9 cellular contexts compared by ENCODE assay signal in the genomic region with DNA sequence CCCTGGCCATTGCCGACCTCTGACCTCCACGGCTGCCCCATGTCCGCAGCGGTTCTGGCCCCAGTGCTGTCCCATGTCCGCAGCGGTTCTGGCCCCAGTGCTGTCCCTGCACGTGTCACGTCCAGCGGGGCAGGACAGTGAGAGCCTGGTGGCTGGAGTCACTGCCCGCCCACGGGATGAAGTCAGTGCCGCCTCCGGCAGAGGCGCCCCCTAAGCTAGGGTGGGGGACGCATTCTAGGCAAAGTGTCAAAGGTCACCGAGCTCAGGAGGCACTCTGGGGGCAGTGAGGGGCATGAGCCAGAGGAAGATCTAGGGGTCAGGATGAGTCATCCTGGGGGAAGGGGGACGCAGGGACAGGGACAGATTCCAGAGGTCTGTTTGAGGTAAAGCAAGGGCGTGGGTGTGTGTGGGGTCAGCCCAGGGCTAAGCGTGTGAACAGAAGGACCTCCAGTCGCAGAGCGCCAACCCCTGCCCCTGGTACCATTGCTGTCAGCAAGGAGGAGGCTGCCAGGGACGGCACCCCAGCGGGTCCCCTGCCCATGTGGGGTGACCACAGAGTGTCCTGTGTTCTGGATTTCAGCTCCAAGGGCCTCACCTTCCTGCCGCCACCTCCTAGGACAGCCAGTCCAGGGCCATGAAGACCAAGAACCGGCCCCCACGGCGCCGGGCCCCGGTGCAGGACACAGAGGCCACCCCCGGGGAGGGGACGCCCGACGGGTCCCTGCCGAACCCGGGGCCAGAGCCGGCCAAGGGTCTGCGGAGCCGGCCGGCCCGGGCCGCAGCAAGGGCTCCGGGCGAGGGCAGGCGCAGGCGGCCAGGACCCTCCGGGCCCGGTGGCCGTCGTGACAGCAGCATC. TPM values are rescaled to one million over a fixed set of nuclear protein-coding genes. Genes with fewer than 3 reads are reported as not detected.
DNase-seq lines count a peak whose midpoint lies in the region; ATAC-seq and TF ChIP-seq lines count a peak whose summit lies in the region.
"Had no signal": no experiment of that assay in that cellular context is flagged by ENCODE, and none has a peak within 500 bp of the region (broad histone marks: within the 10 kb centered on the region; RNA-seq: fewer than 3 reads in every experiment).

No MANE protein-coding gene starts in this region.

- no peak for ATAC-seq in CD8-positive, alpha-beta T cell
- ATAC-seq in HG03095 (IDR thresholded peaks at IDR 0.05; ENCODE audit: unreplicated experiment) (no peak), GM21423 (IDR thresholded peaks at IDR 0.05; ENCODE audit: unreplicated experiment) (no peak)

- peak overlapping the region; percentile 73 for H3K4me3 Mint-ChIP-seq in CD8-positive, alpha-beta T cell
- H3K4me3 Mint-ChIP-seq in neural crest cell = peak overlapping the region; percentile 67

- H3K4me1 ChIP-seq in CD8-positive, alpha-beta T cell (ENCODE audit: insufficient read depth, low read length) = peaks cover 5% of the 10 kb centered on the region
- peaks cover 7% of the 10 kb centered on the region for H3K4me1 ChIP-seq in KMS-11 (ENCODE audit: low read depth, poor library complexity, severe bottlenecking)

- H4K20me1 ChIP-seq in KMS-11 (ENCODE audit: insufficient read depth) = no peaks in the 10 kb centered on the region

- intact Hi-C loops in CD8-positive, alpha-beta T cell (cut with DNase I, micrococcal nuclease) = no loop called here
- intact Hi-C loops in dorsolateral prefrontal cortex (cut with DNase I) = no loop called here

- no peak overlapping the region for H3K27ac Mint-ChIP-seq in CD8-positive, alpha-beta T cell
- H3K27ac Mint-ChIP-seq in neural crest cell (ENCODE audit: unreplicated experiment) = no peak overlapping the region

- H3K4me2 ChIP-seq in KMS-11 = peak overlapping the region; percentile 99

- no peak for DNase-seq in CD8-positive, alpha-beta T cell
- DNase-seq in dorsolateral prefrontal cortex (peak in 5 of 10 donors; percentile 17 to 40 (median 27)), neural crest cell (ENCODE audit: low read depth, low spot score) (no peak), SHP77 treated with DMSO at 0.1 percent for 48 hours (lab: John Stamatoyannopoulos, UW) (no peak), COR-L47 (lab: John Stamatoyannopoulos, UW) (no peak)
- DNase-seq: Kasumi-1 had no signal

- no peaks in the 10 kb centered on the region for H3K9me3 Mint-ChIP-seq in CD8-positive, alpha-beta T cell
- no peaks in the 10 kb centered on the region for H3K9me3 Mint-ChIP-seq in neural crest cell

- no peaks in the 10 kb centered on the region for H3K27me3 Mint-ChIP-seq in CD8-positive, alpha-beta T cell (ENCODE audit: low read depth)
- peaks cover 10% of the 10 kb centered on the region for H3K27me3 Mint-ChIP-seq in neural crest cell (ENCODE audit: low read depth)

- H3K9me3 ChIP-seq in CD8-positive, alpha-beta T cell (ENCODE audit: low read length) = no peaks in the 10 kb centered on the region

- H3K27me3 ChIP-seq in CD8-positive, alpha-beta T cell (ENCODE audit: insufficient read depth, low read length) = no peaks in the 10 kb centered on the region
- no peaks in the 10 kb centered on the region for H3K27me3 ChIP-seq in KMS-11 (ENCODE audit: insufficient read depth, low read depth)
- H3K27me3 ChIP-seq in dorsolateral prefrontal cortex = no peaks in the 10 kb centered on the region

- peaks cover 11% of the 10 kb centered on the region for H3K79me2 ChIP-seq in KMS-11 (ENCODE audit: insufficient read depth, low read depth)

- H3K36me3 Mint-ChIP-seq in CD8-positive, alpha-beta T cell = peaks cover 21% of the 10 kb centered on the region
- peaks cover 3% of the 10 kb centered on the region for H3K36me3 Mint-ChIP-seq in neural crest cell (ENCODE audit: low read depth)

- H2AFZ ChIP-seq in KMS-11 (ENCODE audit: low read depth) = peak overlapping the region; percentile 73

- CTCF ChIA-PET in CD8-positive, alpha-beta T cell (lab: Charles Lee) = no interaction called here

- H3K27ac ChIP-seq in CD8-positive, alpha-beta T cell (ENCODE audit: low read depth, low read length) = no peak overlapping the region
- H3K27ac ChIP-seq in KMS-11 (peak overlapping the region; percentile 69), dorsolateral prefrontal cortex (no peak overlapping the region)

- POLR2A ChIA-PET in CD8-positive, alpha-beta T cell (lab: Charles Lee) = interaction anchor here (0.8 to 5.2 kb wide), 4 partner anchors 9 to 39 kb away, joined by 3 to 26 read pairs (median 6); no protein-coding TSS in a partner anchor

- H3K9ac ChIP-seq in KMS-11 = peak overlapping the region; percentile 98

- H3K4me3 ChIP-seq in CD8-positive, alpha-beta T cell (ENCODE audit: low read depth, low read length) = no peak overlapping the region
- H3K4me3 ChIP-seq in KMS-11 (IDR thresholded peaks at IDR 0.05; ENCODE audit: insufficient read depth, low read depth, low read length) (no peak overlapping the region), dorsolateral prefrontal cortex (peak overlapping the region in 34 of 59 donors; percentile 7 to 62 (median 44))

- no peak for TF ChIP-seq CTCF in CD8-positive, alpha-beta T cell (IDR thresholded peaks at IDR 0.05)
- TF ChIP-seq CTCF in KMS-11 (conservative IDR thresholded peaks at IDR 0.05; ENCODE audit: low read depth, low read length) (no peak), dorsolateral prefrontal cortex (IDR thresholded peaks at IDR 0.05 in 54 of 56, conservative IDR thresholded peaks at IDR 0.05 in 2 of 56; ENCODE audit: low read depth in 1 of 56, partially characterized antibody in 56 of 56) (no peak), neural crest cell (conservative IDR thresholded peaks at IDR 0.05) (no peak)

- H3K4me1 Mint-ChIP-seq in CD8-positive, alpha-beta T cell (ENCODE audit: low read depth) = peaks cover 7% of the 10 kb centered on the region
- H3K4me1 Mint-ChIP-seq in neural crest cell = peaks cover 3% of the 10 kb centered on the region

- H3K36me3 ChIP-seq in CD8-positive, alpha-beta T cell (ENCODE audit: insufficient read depth, low read length) = peaks cover 2% of the 10 kb centered on the region
- no peaks in the 10 kb centered on the region for H3K36me3 ChIP-seq in KMS-11 (ENCODE audit: insufficient read depth)

RNA-seq across cellular contexts. Expression of a gene that starts 0.7 kb away (rescaled TPM):
- total RNA-seq in CD8-positive, alpha-beta T cell = not detected
- total RNA-seq in dorsolateral prefrontal cortex = 1 to 10 TPM in 72 of 120 experiments, under 1 TPM in 17, not detected in 31; 0.56 to 3.3 (median 1.4) TPM
- not detected in 2 replicates for total RNA-seq in neural crest cell

RNA-seq across cellular contexts. Expression of a gene that starts 40.1 kb away (rescaled TPM):
- 10 to 100 TPM; 64.4 to 68.2 TPM for total RNA-seq in CD8-positive, alpha-beta T cell
- 100 to 1,000 TPM in 7 of 120 experiments, 10 to 100 TPM in 113; 51.1 to 113 (median 76.1) TPM for total RNA-seq in dorsolateral prefrontal cortex
- 30.3 and 35.2 TPM in 2 replicates for total RNA-seq in neural crest cell

Comparison
In these comparisons a context has a peak if more than half of its experiments do, and no peak if none do; other contexts are left out.
1. H3K4me3 ChIP-seq: peak in dorsolateral prefrontal cortex (34 of 59); none in CD8-positive, alpha-beta T cell (single experiment) and KMS-11 (single experiment).